In genomic region chr7:66995045-66995776, GRCh38 we compare ENCODE assay signal across 8 cellular contexts. TPM values are rescaled to one million over a fixed set of nuclear protein-coding genes. Genes with fewer than 3 reads are reported as not detected.
DNase-seq lines count a peak whose midpoint lies in the region; ATAC-seq and TF ChIP-seq lines count a peak whose summit lies in the region.
"Not testable (repeated sequence)": the region's sequence is repeated elsewhere in the genome, so short reads cannot be mapped to it uniquely, and the experiment has no call there.

TSS of gene SBDS (minus strand) at chr7:66995586. CDS start at chr7:66995417, 169 bp downstream.

- not testable (repeated sequence) for H3K9me3 Mint-ChIP-seq in endothelial cell (ENCODE audit: unreplicated experiment); mesothelial cell of epicardium

- H3K4me1 ChIP-seq in OCI-LY3 (ENCODE audit: low read length) = not testable (repeated sequence)

- peak within 1 kb of the TSS; percentile 74 for H3K9ac ChIP-seq in OCI-LY3 (ENCODE audit: low read length)

- H3K4me3 ChIP-seq in OCI-LY3 (ENCODE audit: low read length) = peak within 1 kb of the TSS; percentile 84

- DNase-seq in D341Med (ENCODE audit: low spot score) (peak; percentile 82), HuH-7 (ENCODE audit: low spot score) (peak; percentile 73), endothelial cell (ENCODE audit: low spot score) (peak; percentile 84), mesothelial cell of epicardium (ENCODE audit: low spot score in 2 of 2, unreplicated experiment in 2 of 2) (peak; percentile 85 to 90)
- peak; percentile 93 for DNase-seq in activated CD8-positive, alpha-beta memory T cell treated with anti-CD3 and anti-CD28 coated beads, Interleukin-2, amount 50 U/mL, for 48 hours
- peak; percentile 86 to 88 for DNase-seq in stimulated activated CD8-positive, alpha-beta memory T cell treated with anti-CD3 and anti-CD28 coated beads, Interleukin-15, amount 100 ng/mL, for 48 hours (ENCODE audit: low read depth in 2 of 2)

- not testable (repeated sequence) for H3K36me3 ChIP-seq in OCI-LY3 (replicated peaks; ENCODE audit: low read depth, low read length)

- H3K79me2 ChIP-seq in OCI-LY3 (ENCODE audit: low read length) = peaks cover 31% of the 10 kb centered on the region

- H3K36me3 Mint-ChIP-seq in endothelial cell (ENCODE audit: low read depth, unreplicated experiment) (peaks cover 19% of the 10 kb centered on the region), mesothelial cell of epicardium (peaks cover 10% of the 10 kb centered on the region)

- H3K27me3 ChIP-seq in OCI-LY3 (ENCODE audit: low read depth, low read length) = not testable (repeated sequence)

- H3K4me3 Mint-ChIP-seq in endothelial cell (ENCODE audit: unreplicated experiment) = peak within 1 kb of the TSS; percentile 99
- peak within 1 kb of the TSS; percentile 100 for H3K4me3 Mint-ChIP-seq in mesothelial cell of epicardium

- peak within 1 kb of the TSS; percentile 41; the same call in 1 of the 2 replicates for H2AFZ ChIP-seq in OCI-LY3 (ENCODE audit: low read depth, low read length)

- not testable (repeated sequence) for TF ChIP-seq CTCF in OCI-LY3 (IDR thresholded peaks at IDR 0.05; ENCODE audit: low read depth, low read length); endothelial cell (IDR thresholded peaks at IDR 0.05; ENCODE audit: unreplicated experiment); mesothelial cell of epicardium (IDR thresholded peaks at IDR 0.05; ENCODE audit: unreplicated experiment)

- H3K9me3 ChIP-seq in OCI-LY3 (ENCODE audit: insufficient read depth, low read length) = not testable (repeated sequence)

- peak within 1 kb of the TSS; percentile 66 for H3K4me2 ChIP-seq in OCI-LY3 (ENCODE audit: low read length)

- ATAC-seq in GM21515 (IDR thresholded peaks at IDR 0.05; ENCODE audit: unreplicated experiment) = peak; percentile 59

- H3K27ac ChIP-seq in OCI-LY3 (ENCODE audit: low read length) = peak within 1 kb of the TSS; percentile 67

- H3K27ac Mint-ChIP-seq in endothelial cell (ENCODE audit: unreplicated experiment) (peak within 1 kb of the TSS; percentile 99), mesothelial cell of epicardium (peak within 1 kb of the TSS; percentile 100)

- H4K20me1 ChIP-seq in OCI-LY3 (ENCODE audit: insufficient read depth, low read length) = not testable (repeated sequence)

- peaks cover 11% of the 10 kb centered on the region for H3K27me3 Mint-ChIP-seq in endothelial cell (ENCODE audit: unreplicated experiment)
- H3K27me3 Mint-ChIP-seq in mesothelial cell of epicardium (ENCODE audit: low read depth) = not testable (repeated sequence)

- not testable (repeated sequence) for H3K4me1 Mint-ChIP-seq in endothelial cell (ENCODE audit: unreplicated experiment)
- H3K4me1 Mint-ChIP-seq in mesothelial cell of epicardium = peaks cover 13% of the 10 kb centered on the region

RNA-seq across cellular contexts. Expression of gene SBDS, which starts in this region (rescaled TPM):
- 53.5 TPM for total RNA-seq in endothelial cell (ENCODE audit: unreplicated experiment)
- 39.2 to 42.9 TPM (median 40.6 TPM) in 3 replicates for total RNA-seq in mesothelial cell of epicardium

Comparison
In these comparisons a context has a peak if more than half of its experiments do, and no peak if none do; other contexts are left out.
1. Peak in every context shown above with its lines: DNase-seq, ATAC-seq, H3K4me3 ChIP-seq and H3K27ac ChIP-seq.